Comparison of ENCODE assay signal across 22 cellular contexts in genomic region chr13:101707659-101708058, GRCh38.
"Had no signal": no experiment of that assay in that cellular context is flagged by ENCODE, and none has a peak within 500 bp of the region (broad histone marks: within the 10 kb centered on the region; RNA-seq: fewer than 3 reads in every experiment).

No MANE protein-coding gene starts in this region.

- H3K9ac ChIP-seq: neural progenitor cell, parathyroid adenoma had no signal

- H3K4me3 ChIP-seq: coronary artery, hepatocyte, neural progenitor cell, psoas muscle, sigmoid colon, skin epidermis, stomach, thoracic aorta, transverse colon had no signal

- H3K27ac ChIP-seq: coronary artery, foreskin keratinocyte, hepatocyte, neural progenitor cell, parathyroid adenoma, psoas muscle, sigmoid colon, stomach, thoracic aorta, transverse colon had no signal

- H3K79me2 ChIP-seq: hepatocyte, parathyroid adenoma had no signal

- H3K27me3 ChIP-seq: foreskin keratinocyte, hepatocyte, neural progenitor cell, sigmoid colon, stomach, transverse colon had no signal

- H3K9me3 ChIP-seq: psoas muscle, sigmoid colon, stomach, thoracic aorta, transverse colon had no signal

- H3K4me2 ChIP-seq: hepatocyte, neural progenitor cell had no signal

- H3K4me1 ChIP-seq: foreskin keratinocyte, neural progenitor cell, parathyroid adenoma, psoas muscle, sigmoid colon, stomach, transverse colon had no signal

- DNase-seq: effector CD4-positive, alpha-beta T cell; erythroblast; foreskin keratinocyte; kidney; left colon; mammary epithelial cell; naive thymus-derived CD4-positive, alpha-beta T cell; occipital lobe; psoas muscle; sigmoid colon; stimulated activated CD4-positive, alpha-beta T cell treated with anti-CD3 and anti-CD28 coated beads, Interleukin-2, amount 100 ng/mL, for 24 hours; stimulated activated CD4-positive, alpha-beta T cell treated with anti-CD3 and anti-CD28 coated beads, Interleukin-4, amount 100 ng/mL, for 4 hours; stimulated activated naive B cell treated with anti-CD40 and anti-IgM and Interleukin-4, amounts not matched to agents 10 μg/mL and 1 μg/mL and 100 μg/mL, for 72 hours; stomach; substantia nigra; transverse colon had no signal

- ATAC-seq: foreskin keratinocyte; left colon; naive thymus-derived CD4-positive, alpha-beta T cell; psoas muscle; stimulated activated naive B cell treated with anti-CD40 and anti-IgM and Interleukin-4, amounts not matched to agents 10 μg/mL and 1 μg/mL and 100 μg/mL, for 72 hours had no signal

- H3K36me3 ChIP-seq: neural progenitor cell, sigmoid colon, stomach, transverse colon had no signal

- H2AFZ ChIP-seq: hepatocyte, parathyroid adenoma had no signal
